ENCODE assay signal across 14 cellular contexts in genomic region chr3:49454898-49455681, GRCh38. TPM values are rescaled to one million over a fixed set of nuclear protein-coding genes. Genes with fewer than 3 reads are reported as not detected.
DNase-seq lines count a peak whose midpoint lies in the region; ATAC-seq, FAIRE-seq and TF ChIP-seq lines count a peak whose summit lies in the region.
"Had no signal": no experiment of that assay in that cellular context is flagged by ENCODE, and none has a peak within 500 bp of the region (broad histone marks: within the 10 kb centered on the region; RNA-seq: fewer than 3 reads in every experiment).

No MANE protein-coding gene starts in this region.

- peak overlapping the region; percentile 61 for H2AFZ ChIP-seq in mammary epithelial cell (ENCODE audit: low read depth, low read length)

- intact Hi-C loops in mammary epithelial cell (cut with micrococcal nuclease), result loop anchor here (1.0 kb wide), 2 partner anchors 84 to 216 kb away; no protein-coding TSS in a partner anchor
- intact Hi-C loops in MCF 10A (cut with micrococcal nuclease), result loop anchor here (5.0 kb wide), 1 partner anchor 217 kb away; the partner anchor contains the start of gene APEH
- intact Hi-C loops in upper lobe of right lung (cut with DNase I), result no loop called here

- DNase-seq in mammary epithelial cell, result no peak
- no peak for DNase-seq in MCF 10A (ENCODE audit: unreplicated experiment)
- no peak for DNase-seq in left lobe of liver (ENCODE audit: low spot score)
- DNase-seq in upper lobe of right lung, result no peak
- no peak for DNase-seq in urothelium cell line (ENCODE audit: low spot score)
- DNase-seq in NCI-H187 treated with DMSO at 0.1 percent for 48 hours (lab: John Stamatoyannopoulos, UW), result no peak
- DNase-seq: activated T-cell treated with anti-CD3 and anti-CD28 coated beads, Interleukin-2, amount 50 U/mL, for 1 hour; DMS79; MM.1S; natural killer cell; NCI-H345; SIG-M5 had no signal

- WGBS in mammary epithelial cell (ENCODE audit: low coverage, missing lambda C conversion rate), result 70% methylated on average over 2 of the region's 3 CpGs

- no peak overlapping the region for H3K9ac ChIP-seq in mammary epithelial cell (ENCODE audit: insufficient read depth, low read length)

- CTCF ChIA-PET in mammary epithelial cell (lab: Charles Lee; ENCODE audit: low non-redundant PET), result no interaction called here
- CTCF ChIA-PET in MCF 10A (lab: Yijun Ruan, JAX), result interaction anchor here (0.8 to 1.7 kb wide), 6 partner anchors 11 to 84 kb away, joined by 3 to 4 read pairs (median 3); no protein-coding TSS in a partner anchor

- in situ Hi-C loops in mammary epithelial cell (cut with MboI; ENCODE audit: low sequenced_read_pairs in 2 of 2), result no loop called here

- dilution Hi-C loops in mammary epithelial cell (cut with HindIII; ENCODE audit: low sequenced_read_pairs), result no loop called here

- POLR2A ChIA-PET in MCF 10A (lab: Yijun Ruan, JAX), result interaction anchor here (0.7 to 3.7 kb wide), 3 partner anchors 15 to 640 kb away, joined by 3 to 24 read pairs (median 3); partner anchors contain the start of gene DAG1

- FAIRE-seq in urothelium cell line (lab: Jason Lieb, UNC), result no peak
- FAIRE-seq: A549 had no signal

- no peaks in the 10 kb centered on the region for H3K79me2 ChIP-seq in mammary epithelial cell (ENCODE audit: insufficient read depth, low read length)

- TF ChIP-seq CTCF in mammary epithelial cell (conservative IDR thresholded peaks at IDR 0.05 in 1 of 2, IDR thresholded peaks at IDR 0.05 in 1 of 2; ENCODE audit: extremely low read depth in 1 of 2, insufficient read depth in 1 of 2, low read depth in 1 of 2, low read length in 2 of 2) (no peak), MCF 10A (IDR thresholded peaks at IDR 0.05; ENCODE audit: unreplicated experiment) (no peak), upper lobe of right lung (IDR thresholded peaks at IDR 0.05) (no peak)

- peak; percentile 46 for ATAC-seq in left lobe of liver
- ATAC-seq in upper lobe of right lung, result peak; percentile 40
- ATAC-seq: natural killer cell had no signal

- H3K27ac ChIP-seq in mammary epithelial cell (ENCODE audit: insufficient read depth, low read depth, low read length) (no peak overlapping the region), upper lobe of right lung (no peak overlapping the region)
- H3K27ac ChIP-seq: WERI-Rb-1 had no signal

- H3K4me3 Mint-ChIP-seq in MCF 10A (ENCODE audit: unreplicated experiment), result no peak overlapping the region
- H3K4me3 Mint-ChIP-seq: natural killer cell had no signal

- no peaks in the 10 kb centered on the region for H4K20me1 ChIP-seq in mammary epithelial cell (ENCODE audit: insufficient read depth, low read length)

- no peaks in the 10 kb centered on the region for H3K36me3 Mint-ChIP-seq in MCF 10A (ENCODE audit: insufficient read depth, unreplicated experiment)
- H3K36me3 Mint-ChIP-seq: natural killer cell had no signal

- peaks cover 9% of the 10 kb centered on the region for H3K4me1 Mint-ChIP-seq in MCF 10A (ENCODE audit: insufficient read depth, unreplicated experiment)
- H3K4me1 Mint-ChIP-seq: natural killer cell had no signal

- no peaks in the 10 kb centered on the region for H3K27me3 Mint-ChIP-seq in MCF 10A (ENCODE audit: insufficient read depth, unreplicated experiment)

- peak overlapping the region; percentile 18 for H3K4me2 ChIP-seq in mammary epithelial cell (ENCODE audit: insufficient read depth, low read depth, low read length)
- H3K4me2 ChIP-seq: A549 had no signal

- H3K4me3 ChIP-seq in mammary epithelial cell (replicated peaks in 1 of 3; ENCODE audit: insufficient read depth in 1 of 3, low read depth in 2 of 3, low read length in 3 of 3) (no peak overlapping the region), upper lobe of right lung (no peak overlapping the region)
- H3K4me3 ChIP-seq: A549 had no signal

- no peaks in the 10 kb centered on the region for H3K27me3 ChIP-seq in mammary epithelial cell (ENCODE audit: insufficient read depth, low read length)
- no peaks in the 10 kb centered on the region for H3K27me3 ChIP-seq in upper lobe of right lung

- no peaks in the 10 kb centered on the region for H3K36me3 ChIP-seq in mammary epithelial cell (ENCODE audit: insufficient read depth, low read length)
- no peaks in the 10 kb centered on the region for H3K36me3 ChIP-seq in upper lobe of right lung
- H3K36me3 ChIP-seq: WERI-Rb-1 had no signal

- H3K27ac Mint-ChIP-seq in MCF 10A (ENCODE audit: low read depth, unreplicated experiment), result no peak overlapping the region

- no peaks in the 10 kb centered on the region for H3K9me3 Mint-ChIP-seq in MCF 10A (ENCODE audit: unreplicated experiment)
- H3K9me3 Mint-ChIP-seq: natural killer cell had no signal

- H3K9me3 ChIP-seq in mammary epithelial cell (replicated peaks; ENCODE audit: insufficient read depth, low read length), result no peaks in the 10 kb centered on the region
- no peaks in the 10 kb centered on the region for H3K9me3 ChIP-seq in upper lobe of right lung
- H3K9me3 ChIP-seq: A549 had no signal

- no TSS peak for BruUV-seq in mammary epithelial cell (replicated peaks; lab: Mats Ljungman, UMichigan)
- BruUV-seq in MCF 10A (replicated peaks; lab: Mats Ljungman, UMichigan), result no TSS peak

- H3K4me1 ChIP-seq in mammary epithelial cell (ENCODE audit: insufficient read depth, low read length) (peaks cover 16% of the 10 kb centered on the region), upper lobe of right lung (peaks cover 4% of the 10 kb centered on the region)

RNA-seq across cellular contexts. Expression of gene DAG1, which starts 15.0 kb away (rescaled TPM):
- total RNA-seq in mammary epithelial cell (100 to 1,000 TPM in 1 of 2 donors, 10 to 100 TPM in 1; 68.9 to 162 TPM), MCF 10A (2022) (40.3 and 49.9 TPM in 2 replicates), left lobe of liver (59.6 TPM), upper lobe of right lung (88.2 TPM)
- polyA plus RNA-seq in mammary epithelial cell, result 51.0 TPM
- polyA minus RNA-seq in mammary epithelial cell, result 151 TPM

RNA-seq across cellular contexts. Expression of gene NICN1, which starts 26.0 kb away (rescaled TPM):
- total RNA-seq in mammary epithelial cell, result 10 to 100 TPM in 1 of 2 donors, 1 to 10 TPM in 1; 7.3 to 12.5 TPM
- 7.3 TPM for polyA plus RNA-seq in mammary epithelial cell
- polyA minus RNA-seq in mammary epithelial cell, result 2.1 TPM
- total RNA-seq in MCF 10A (2022), result 9.7 and 19.5 TPM in 2 replicates
- 9.1 TPM for total RNA-seq in left lobe of liver
- 23.1 TPM for total RNA-seq in upper lobe of right lung

RNA-seq across cellular contexts. Expression of gene AMT, which starts 32.8 kb away (rescaled TPM):
- 1 to 10 TPM; 1.2 to 3.8 TPM for total RNA-seq in mammary epithelial cell
- 1.7 TPM for polyA plus RNA-seq in mammary epithelial cell
- not detected for polyA minus RNA-seq in mammary epithelial cell
- 3.7 and 4.9 TPM in 2 replicates for total RNA-seq in MCF 10A (2022)
- total RNA-seq in left lobe of liver, result 46.8 TPM
- total RNA-seq in upper lobe of right lung, result 9.0 TPM

RNA-seq across cellular contexts. Expression of gene TCTA, which starts 42.9 kb away (rescaled TPM):
- 10 to 100 TPM; 17.3 to 21.7 TPM for total RNA-seq in mammary epithelial cell
- polyA plus RNA-seq in mammary epithelial cell, result 29.2 TPM
- 30.4 TPM for polyA minus RNA-seq in mammary epithelial cell
- 14.0 and 17.2 TPM in 2 replicates for total RNA-seq in MCF 10A (2022)
- total RNA-seq in left lobe of liver, result 23.4 TPM
- total RNA-seq in upper lobe of right lung, result 38.1 TPM

RNA-seq across cellular contexts. Expression of gene RHOA, which starts 43.3 kb away (rescaled TPM):
- 100 to 1,000 TPM; 406 to 421 TPM for total RNA-seq in mammary epithelial cell
- 486 TPM for polyA plus RNA-seq in mammary epithelial cell
- 1,295 TPM for polyA minus RNA-seq in mammary epithelial cell
- 273 and 298 TPM in 2 replicates for total RNA-seq in MCF 10A (2022)
- 155 TPM for total RNA-seq in left lobe of liver
- 543 TPM for total RNA-seq in upper lobe of right lung
